ENCODE assay signal across 22 cellular contexts in genomic region chr19:14412436-14413071, GRCh38. TPM values are rescaled to one million over a fixed set of nuclear protein-coding genes. Genes with fewer than 3 reads are reported as not detected.
DNase-seq lines count a peak whose midpoint lies in the region; ATAC-seq and TF ChIP-seq lines count a peak whose summit lies in the region.
"Had no signal": no experiment of that assay in that cellular context is flagged by ENCODE, and none has a peak within 500 bp of the region (broad histone marks: within the 10 kb centered on the region; RNA-seq: fewer than 3 reads in every experiment).

No MANE protein-coding gene starts in this region.

- no peaks in the 10 kb centered on the region for H3K9me3 Mint-ChIP-seq in activated CD4-positive, alpha-beta T cell treated with anti-CD3 and anti-CD28 coated beads, Interleukin-2, amount 10 ng/mL, durations not matched to agents 7 days and 5 days
- H3K9me3 Mint-ChIP-seq in activated CD4-positive, alpha-beta T cell treated with anti-CD3 and anti-CD28 coated beads, Interleukin-2, amount 10 ng/mL, durations not matched to agents 24 days and 14 days: no peaks in the 10 kb centered on the region
- H3K9me3 Mint-ChIP-seq in activated naive CD8-positive, alpha-beta T cell treated with anti-CD3 and anti-CD28 coated beads, Interleukin-2, amount 50 U/mL, for 24 hours: no peaks in the 10 kb centered on the region
- no peaks in the 10 kb centered on the region for H3K9me3 Mint-ChIP-seq in neural crest cell
- no peaks in the 10 kb centered on the region for H3K9me3 Mint-ChIP-seq in activated CD8-positive, alpha-beta memory T cell treated with anti-CD3 and anti-CD28 coated beads, Interleukin-2, amount 10 ng/mL, durations not matched to agents 7 days and 5 days (ENCODE audit: low read depth)
- H3K9me3 Mint-ChIP-seq: nephron progenitor cell; stimulated activated naive CD8-positive, alpha-beta T cell treated with anti-CD3 and anti-CD28 coated beads, Interleukin-15, amount 100 ng/mL, for 72 hours; T-cell had no signal

- peaks cover 59% of the 10 kb centered on the region for H3K4me1 Mint-ChIP-seq in activated CD4-positive, alpha-beta T cell treated with anti-CD3 and anti-CD28 coated beads, Interleukin-2, amount 10 ng/mL, durations not matched to agents 7 days and 5 days
- peaks cover 38% of the 10 kb centered on the region for H3K4me1 Mint-ChIP-seq in activated CD4-positive, alpha-beta T cell treated with anti-CD3 and anti-CD28 coated beads, Interleukin-2, amount 10 ng/mL, durations not matched to agents 24 days and 14 days
- peaks cover 60% of the 10 kb centered on the region for H3K4me1 Mint-ChIP-seq in activated naive CD8-positive, alpha-beta T cell treated with anti-CD3 and anti-CD28 coated beads, Interleukin-2, amount 50 U/mL, for 24 hours
- peaks cover 31% of the 10 kb centered on the region for H3K4me1 Mint-ChIP-seq in neural crest cell
- H3K4me1 Mint-ChIP-seq in activated CD8-positive, alpha-beta memory T cell treated with anti-CD3 and anti-CD28 coated beads, Interleukin-2, amount 10 ng/mL, durations not matched to agents 7 days and 5 days: peaks cover 80% of the 10 kb centered on the region

- no peak overlapping the region for H3K4me3 Mint-ChIP-seq in activated CD4-positive, alpha-beta T cell treated with anti-CD3 and anti-CD28 coated beads, Interleukin-2, amount 10 ng/mL, durations not matched to agents 7 days and 5 days
- H3K4me3 Mint-ChIP-seq in activated CD4-positive, alpha-beta T cell treated with anti-CD3 and anti-CD28 coated beads, Interleukin-2, amount 10 ng/mL, durations not matched to agents 24 days and 14 days: no peak overlapping the region
- peak overlapping the region; percentile 17 for H3K4me3 Mint-ChIP-seq in activated naive CD8-positive, alpha-beta T cell treated with anti-CD3 and anti-CD28 coated beads, Interleukin-2, amount 50 U/mL, for 24 hours
- H3K4me3 Mint-ChIP-seq in neural crest cell: peak overlapping the region; percentile 67
- H3K4me3 Mint-ChIP-seq in activated CD8-positive, alpha-beta memory T cell treated with anti-CD3 and anti-CD28 coated beads, Interleukin-2, amount 10 ng/mL, durations not matched to agents 7 days and 5 days: no peak overlapping the region
- H3K4me3 Mint-ChIP-seq: nephron progenitor cell had no signal

- no peak for TF ChIP-seq CTCF in GM10266 (IDR thresholded peaks at IDR 0.05; ENCODE audit: control insufficient read depth, insufficient read depth, low read depth, missing control alignments)
- no peak for TF ChIP-seq CTCF in neural crest cell (conservative IDR thresholded peaks at IDR 0.05)

- intact Hi-C loops in activated CD4-positive, alpha-beta T cell treated with anti-CD3 and anti-CD28 coated beads, Interleukin-2, amount 10 ng/mL, durations not matched to agents 24 days and 14 days (cut with micrococcal nuclease): loop anchor here (10.0 kb wide), 1 partner anchor 1478 kb away; the partner anchor contains the start of genes CALR and FARSA

- no peak for DNase-seq in activated CD4-positive, alpha-beta T cell treated with anti-CD3 and anti-CD28 coated beads, Interleukin-2, amount 10 ng/mL, durations not matched to agents 7 days and 5 days
- no peak for DNase-seq in activated CD4-positive, alpha-beta T cell treated with anti-CD3 and anti-CD28 coated beads, Interleukin-2, amount 10 ng/mL, durations not matched to agents 24 days and 14 days
- DNase-seq in GM10266 (ENCODE audit: extremely low spot score) (peak; percentile 6), neural crest cell (ENCODE audit: low read depth, low spot score) (no peak), cerebellar nuclear complex (lab: John Stamatoyannopoulos, UW) (no peak), globus pallidus (ENCODE audit: low spot score) (no peak)
- DNase-seq in activated naive CD8-positive, alpha-beta T cell treated with anti-CD3 and anti-CD28 coated beads, Interleukin-2, amount 50 U/mL, for 24 hours: no peak
- DNase-seq in activated CD8-positive, alpha-beta memory T cell treated with anti-CD3 and anti-CD28 coated beads, Interleukin-2, amount 10 ng/mL, durations not matched to agents 7 days and 5 days: no peak
- DNase-seq: 8988T; activated CD4-positive, alpha-beta T cell treated with anti-CD3 and anti-CD28 coated beads for 48 hours; brain microvascular endothelial cell; colonic mucosa; DMS 273 treated with DMSO at 0.1 percent for 48 hours; KBM-7; left colon; nephron progenitor cell; PC-3; stimulated activated CD4-positive, alpha-beta T cell treated with anti-CD3 and anti-CD28 coated beads, Interleukin-1b, Interleukin-23, amount 100 ng/mL, for 48 hours; stimulated activated naive CD8-positive, alpha-beta T cell treated with anti-CD3 and anti-CD28 coated beads, Interleukin-15, amount 100 ng/mL, for 72 hours; transverse colon had no signal

- CTCF ChIA-PET in activated CD4-positive, alpha-beta T cell treated with anti-CD3 and anti-CD28 coated beads, Interleukin-2, amount 10 ng/mL, durations not matched to agents 7 days and 5 days (lab: Charles Lee): interaction anchor here (0.8 to 1.4 kb wide), 2 partner anchors 19 to 276 kb away, joined by 4 to 5 read pairs; partner anchors contain the start of gene ASF1B
- CTCF ChIA-PET in activated CD8-positive, alpha-beta memory T cell treated with anti-CD3 and anti-CD28 coated beads, Interleukin-2, amount 10 ng/mL, durations not matched to agents 7 days and 5 days (lab: Charles Lee): interaction anchor here (1.6 to 2.8 kb wide), 3 partner anchors 23 to 60 kb away, joined by 5 to 10 read pairs (median 5); no protein-coding TSS in a partner anchor

- ATAC-seq in activated naive CD8-positive, alpha-beta T cell treated with anti-CD3 and anti-CD28 coated beads, Interleukin-2, amount 50 U/mL, for 24 hours: no peak
- ATAC-seq in activated CD8-positive, alpha-beta memory T cell treated with anti-CD3 and anti-CD28 coated beads, Interleukin-2, amount 10 ng/mL, durations not matched to agents 7 days and 5 days: no peak
- ATAC-seq: left colon; PC-3; stimulated activated naive CD8-positive, alpha-beta T cell treated with anti-CD3 and anti-CD28 coated beads, Interleukin-15, amount 100 ng/mL, for 72 hours; T-cell had no signal

- peaks cover 73% of the 10 kb centered on the region for H3K36me3 Mint-ChIP-seq in activated CD4-positive, alpha-beta T cell treated with anti-CD3 and anti-CD28 coated beads, Interleukin-2, amount 10 ng/mL, durations not matched to agents 7 days and 5 days (ENCODE audit: low read depth)
- peaks cover 74% of the 10 kb centered on the region for H3K36me3 Mint-ChIP-seq in activated CD4-positive, alpha-beta T cell treated with anti-CD3 and anti-CD28 coated beads, Interleukin-2, amount 10 ng/mL, durations not matched to agents 24 days and 14 days (ENCODE audit: low read depth)
- peaks cover 75% of the 10 kb centered on the region for H3K36me3 Mint-ChIP-seq in activated naive CD8-positive, alpha-beta T cell treated with anti-CD3 and anti-CD28 coated beads, Interleukin-2, amount 50 U/mL, for 24 hours (ENCODE audit: low read depth)
- peaks cover 10% of the 10 kb centered on the region for H3K36me3 Mint-ChIP-seq in neural crest cell (ENCODE audit: low read depth)
- H3K36me3 Mint-ChIP-seq in activated CD8-positive, alpha-beta memory T cell treated with anti-CD3 and anti-CD28 coated beads, Interleukin-2, amount 10 ng/mL, durations not matched to agents 7 days and 5 days: peaks cover 75% of the 10 kb centered on the region

- peak overlapping the region; percentile 20 for H3K27ac Mint-ChIP-seq in activated CD4-positive, alpha-beta T cell treated with anti-CD3 and anti-CD28 coated beads, Interleukin-2, amount 10 ng/mL, durations not matched to agents 7 days and 5 days
- H3K27ac Mint-ChIP-seq in activated CD4-positive, alpha-beta T cell treated with anti-CD3 and anti-CD28 coated beads, Interleukin-2, amount 10 ng/mL, durations not matched to agents 24 days and 14 days: no peak overlapping the region
- H3K27ac Mint-ChIP-seq in activated naive CD8-positive, alpha-beta T cell treated with anti-CD3 and anti-CD28 coated beads, Interleukin-2, amount 50 U/mL, for 24 hours: peak overlapping the region; percentile 60
- H3K27ac Mint-ChIP-seq in neural crest cell (ENCODE audit: unreplicated experiment): no peak overlapping the region
- no peak overlapping the region for H3K27ac Mint-ChIP-seq in activated CD8-positive, alpha-beta memory T cell treated with anti-CD3 and anti-CD28 coated beads, Interleukin-2, amount 10 ng/mL, durations not matched to agents 7 days and 5 days
- H3K27ac Mint-ChIP-seq: progenitor cell of endocrine pancreas had no signal

- POLR2A ChIA-PET in activated CD4-positive, alpha-beta T cell treated with anti-CD3 and anti-CD28 coated beads, Interleukin-2, amount 10 ng/mL, durations not matched to agents 7 days and 5 days (lab: Charles Lee): no interaction called here

- no peaks in the 10 kb centered on the region for H3K27me3 Mint-ChIP-seq in activated CD4-positive, alpha-beta T cell treated with anti-CD3 and anti-CD28 coated beads, Interleukin-2, amount 10 ng/mL, durations not matched to agents 7 days and 5 days
- no peaks in the 10 kb centered on the region for H3K27me3 Mint-ChIP-seq in activated CD4-positive, alpha-beta T cell treated with anti-CD3 and anti-CD28 coated beads, Interleukin-2, amount 10 ng/mL, durations not matched to agents 24 days and 14 days
- H3K27me3 Mint-ChIP-seq in activated naive CD8-positive, alpha-beta T cell treated with anti-CD3 and anti-CD28 coated beads, Interleukin-2, amount 50 U/mL, for 24 hours: no peaks in the 10 kb centered on the region
- no peaks in the 10 kb centered on the region for H3K27me3 Mint-ChIP-seq in neural crest cell (ENCODE audit: low read depth)
- no peaks in the 10 kb centered on the region for H3K27me3 Mint-ChIP-seq in activated CD8-positive, alpha-beta memory T cell treated with anti-CD3 and anti-CD28 coated beads, Interleukin-2, amount 10 ng/mL, durations not matched to agents 7 days and 5 days
- H3K27me3 Mint-ChIP-seq: progenitor cell of endocrine pancreas; stimulated activated naive CD8-positive, alpha-beta T cell treated with anti-CD3 and anti-CD28 coated beads, Interleukin-15, amount 100 ng/mL, for 72 hours; T-cell had no signal

RNA-seq across cellular contexts. Expression of gene DDX39A, which starts 6.6 kb away (rescaled TPM):
- 100 to 1,000 TPM; 232 to 269 TPM for total RNA-seq in activated CD4-positive, alpha-beta T cell treated with anti-CD3 and anti-CD28 coated beads, Interleukin-2, amount 10 ng/mL, durations not matched to agents 7 days and 5 days
- 274 and 280 TPM in 2 replicates for total RNA-seq in activated CD4-positive, alpha-beta T cell treated with anti-CD3 and anti-CD28 coated beads, Interleukin-2, amount 10 ng/mL, durations not matched to agents 24 days and 14 days
- 131 and 132 TPM in 2 replicates for total RNA-seq in neural crest cell
- 100 to 1,000 TPM; 273 to 311 TPM for total RNA-seq in activated CD8-positive, alpha-beta memory T cell treated with anti-CD3 and anti-CD28 coated beads, Interleukin-2, amount 10 ng/mL, durations not matched to agents 7 days and 5 days

RNA-seq across cellular contexts. Expression of gene PKN1, which starts 20.6 kb away (rescaled TPM):
- 100 to 1,000 TPM; 238 to 242 TPM for total RNA-seq in activated CD4-positive, alpha-beta T cell treated with anti-CD3 and anti-CD28 coated beads, Interleukin-2, amount 10 ng/mL, durations not matched to agents 7 days and 5 days
- 172 and 180 TPM in 2 replicates for total RNA-seq in activated CD4-positive, alpha-beta T cell treated with anti-CD3 and anti-CD28 coated beads, Interleukin-2, amount 10 ng/mL, durations not matched to agents 24 days and 14 days
- 118 and 126 TPM in 2 replicates for total RNA-seq in neural crest cell
- 100 to 1,000 TPM; 224 to 236 TPM for total RNA-seq in activated CD8-positive, alpha-beta memory T cell treated with anti-CD3 and anti-CD28 coated beads, Interleukin-2, amount 10 ng/mL, durations not matched to agents 7 days and 5 days

RNA-seq across cellular contexts. Expression of gene ADGRE5, which starts 31.3 kb away (rescaled TPM):
- total RNA-seq in activated CD4-positive, alpha-beta T cell treated with anti-CD3 and anti-CD28 coated beads, Interleukin-2, amount 10 ng/mL, durations not matched to agents 7 days and 5 days: 100 to 1,000 TPM; 304 to 310 TPM
- 206 and 209 TPM in 2 replicates for total RNA-seq in activated CD4-positive, alpha-beta T cell treated with anti-CD3 and anti-CD28 coated beads, Interleukin-2, amount 10 ng/mL, durations not matched to agents 24 days and 14 days
- 0.91 and 1.4 TPM in 2 replicates for total RNA-seq in neural crest cell
- 100 to 1,000 TPM; 276 to 311 TPM for total RNA-seq in activated CD8-positive, alpha-beta memory T cell treated with anti-CD3 and anti-CD28 coated beads, Interleukin-2, amount 10 ng/mL, durations not matched to agents 7 days and 5 days

Comparison
In these comparisons a context has a peak if more than half of its experiments do, and no peak if none do; other contexts are left out.
1. H3K27ac Mint-ChIP-seq: peak in activated CD4-positive, alpha-beta T cell treated with anti-CD3 and anti-CD28 coated beads, Interleukin-2, amount 10 ng/mL, durations not matched to agents 7 days and 5 days (single experiment) and activated naive CD8-positive, alpha-beta T cell treated with anti-CD3 and anti-CD28 coated beads, Interleukin-2, amount 50 U/mL, for 24 hours (single experiment); none in activated CD4-positive, alpha-beta T cell treated with anti-CD3 and anti-CD28 coated beads, Interleukin-2, amount 10 ng/mL, durations not matched to agents 24 days and 14 days (single experiment), neural crest cell (single experiment) and activated CD8-positive, alpha-beta memory T cell treated with anti-CD3 and anti-CD28 coated beads, Interleukin-2, amount 10 ng/mL, durations not matched to agents 7 days and 5 days (single experiment).
2. H3K4me3 Mint-ChIP-seq: peak in activated naive CD8-positive, alpha-beta T cell treated with anti-CD3 and anti-CD28 coated beads, Interleukin-2, amount 50 U/mL, for 24 hours (single experiment) and neural crest cell (single experiment); none in activated CD4-positive, alpha-beta T cell treated with anti-CD3 and anti-CD28 coated beads, Interleukin-2, amount 10 ng/mL, durations not matched to agents 7 days and 5 days (single experiment), activated CD4-positive, alpha-beta T cell treated with anti-CD3 and anti-CD28 coated beads, Interleukin-2, amount 10 ng/mL, durations not matched to agents 24 days and 14 days (single experiment) and activated CD8-positive, alpha-beta memory T cell treated with anti-CD3 and anti-CD28 coated beads, Interleukin-2, amount 10 ng/mL, durations not matched to agents 7 days and 5 days (single experiment).
3. RNA of gene ADGRE5, which starts 31.3 kb away (total RNA-seq): 276 to 311 TPM in activated CD8-positive, alpha-beta memory T cell treated with anti-CD3 and anti-CD28 coated beads, Interleukin-2, amount 10 ng/mL, durations not matched to agents 7 days and 5 days, 304 to 310 TPM in activated CD4-positive, alpha-beta T cell treated with anti-CD3 and anti-CD28 coated beads, Interleukin-2, amount 10 ng/mL, durations not matched to agents 7 days and 5 days and 206 to 209 TPM in activated CD4-positive, alpha-beta T cell treated with anti-CD3 and anti-CD28 coated beads, Interleukin-2, amount 10 ng/mL, durations not matched to agents 24 days and 14 days; 0.91 to 1.4 TPM in neural crest cell; every median in the first group is over 10 times any median in the second.